12 cellular contexts compared by ENCODE assay signal in the genomic region with DNA sequence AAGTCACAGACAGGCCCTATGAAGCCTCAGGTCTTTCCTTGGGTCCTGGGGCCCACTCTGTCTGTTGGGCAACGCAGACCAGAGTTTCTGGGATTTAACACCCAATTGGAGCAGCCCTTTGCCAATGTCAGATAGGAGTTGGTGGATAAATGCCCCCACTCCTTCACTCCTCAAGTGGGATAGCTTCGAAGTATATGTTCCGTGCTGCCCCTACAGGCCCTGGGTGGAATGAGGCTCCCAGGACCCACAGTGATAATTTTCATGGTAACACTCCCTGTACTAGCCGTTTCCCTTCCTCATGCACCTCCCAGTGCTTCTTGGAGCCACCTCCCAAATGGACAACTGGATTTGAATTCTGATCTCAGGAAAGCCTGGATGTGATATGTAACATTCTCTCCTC.
A peak's percentile ranks its signal among the peaks of the same experiment; 100 is the strongest.
DNase-seq lines count a peak whose midpoint lies in the region; TF ChIP-seq lines count a peak whose summit lies in the region.
"Had no signal": no experiment of that assay in that cellular context is flagged by ENCODE, and none has a peak within 500 bp of the region (broad histone marks: within the 10 kb centered on the region; RNA-seq: fewer than 3 reads in every experiment).

No MANE protein-coding gene starts in this region.

- no peak for TF ChIP-seq EP300 in ovary (IDR thresholded peaks at IDR 0.05)

- H3K27ac Mint-ChIP-seq in activated naive CD4-positive, alpha-beta T cell treated with anti-CD3 and anti-CD28 coated beads for 36 hours: no peak overlapping the region
- H3K27ac Mint-ChIP-seq: brain had no signal

- H3K4me1 Mint-ChIP-seq in activated naive CD4-positive, alpha-beta T cell treated with anti-CD3 and anti-CD28 coated beads for 36 hours (ENCODE audit: low read depth): no peaks in the 10 kb centered on the region
- H3K4me1 Mint-ChIP-seq: brain had no signal

- no peaks in the 10 kb centered on the region for H3K36me3 Mint-ChIP-seq in activated naive CD4-positive, alpha-beta T cell treated with anti-CD3 and anti-CD28 coated beads for 36 hours (ENCODE audit: low read depth)
- H3K36me3 Mint-ChIP-seq: brain had no signal

- DNase-seq in DMS53 (lab: John Stamatoyannopoulos, UW) (peak; percentile 36), DMS53 treated with DMSO at 0.1 percent for 48 hours (lab: John Stamatoyannopoulos, UW; ENCODE audit: unreplicated experiment) (no peak), HuH-7 (ENCODE audit: low spot score) (peak; percentile 66), kidney epithelial cell (ENCODE audit: low read depth) (no peak), ovary (no peak), caudate nucleus (lab: John Stamatoyannopoulos, UW) (no peak)
- DNase-seq in activated naive CD4-positive, alpha-beta T cell treated with anti-CD3 and anti-CD28 coated beads for 36 hours: no peak
- DNase-seq: activated CD4-positive, alpha-beta T cell treated with anti-CD3 and anti-CD28 coated beads for 4 hours; MM.1S; NCI-H774 had no signal

- CTCF ChIA-PET in activated naive CD4-positive, alpha-beta T cell treated with anti-CD3 and anti-CD28 coated beads for 36 hours (lab: Charles Lee): no interaction called here

- H3K27ac ChIP-seq in VCaP: no peak overlapping the region
- no peak overlapping the region for H3K27ac ChIP-seq in ovary
- no peak overlapping the region for H3K27ac ChIP-seq in caudate nucleus (ENCODE audit: low read depth, low read length)

- TF ChIP-seq POLR2A in ovary (IDR thresholded peaks at IDR 0.05): no peak

- H3K36me3 ChIP-seq in kidney epithelial cell (ENCODE audit: control insufficient read depth, insufficient read depth, low read length) (no peaks in the 10 kb centered on the region), ovary (no peaks in the 10 kb centered on the region)

- no peak overlapping the region for H3K4me3 ChIP-seq in kidney epithelial cell (ENCODE audit: low read depth, low read length)
- H3K4me3 ChIP-seq in ovary: no peak overlapping the region

- H3K9me3 ChIP-seq in ovary: no peaks in the 10 kb centered on the region

- TF ChIP-seq CTCF in VCaP (conservative IDR thresholded peaks at IDR 0.05) (peak; percentile 56; the same call in 1 of the 2 replicates), kidney epithelial cell (IDR thresholded peaks at IDR 0.05; ENCODE audit: insufficient read depth, low read length, poor library complexity, severe bottlenecking) (peak; percentile 17), ovary (IDR thresholded peaks at IDR 0.05) (no peak)

- H3K27me3 ChIP-seq in kidney epithelial cell (ENCODE audit: control insufficient read depth, insufficient read depth, low read length) (no peaks in the 10 kb centered on the region), ovary (no peaks in the 10 kb centered on the region)

- H3K9me3 Mint-ChIP-seq in activated naive CD4-positive, alpha-beta T cell treated with anti-CD3 and anti-CD28 coated beads for 36 hours: no peaks in the 10 kb centered on the region

- 68 to 83% (median 71%) methylated on average over 4 of the region's 4 CpGs for WGBS in ovary, 3 donors

- no peaks in the 10 kb centered on the region for H3K4me1 ChIP-seq in ovary (ENCODE audit: insufficient read depth)

- intact Hi-C loops in activated naive CD4-positive, alpha-beta T cell treated with anti-CD3 and anti-CD28 coated beads for 36 hours (cut with micrococcal nuclease): no loop called here
- intact Hi-C loops in ovary (cut with DNase I): no loop called here

- peaks cover 2% of the 10 kb centered on the region for H3K27me3 Mint-ChIP-seq in activated naive CD4-positive, alpha-beta T cell treated with anti-CD3 and anti-CD28 coated beads for 36 hours (ENCODE audit: low read depth)

- no peak overlapping the region for H3K4me3 Mint-ChIP-seq in activated naive CD4-positive, alpha-beta T cell treated with anti-CD3 and anti-CD28 coated beads for 36 hours
- H3K4me3 Mint-ChIP-seq: brain had no signal

Comparison
In these comparisons a context has a peak if more than half of its experiments do, and no peak if none do; other contexts are left out.
1. DNase-seq: peak in DMS53 (single experiment) and HuH-7 (single experiment); none in DMS53 treated with DMSO at 0.1 percent for 48 hours (single experiment), kidney epithelial cell (single experiment), activated naive CD4-positive, alpha-beta T cell treated with anti-CD3 and anti-CD28 coated beads for 36 hours (single experiment), ovary (0 of 5) and caudate nucleus (0 of 61).
2. CTCF ChIP-seq: peak in VCaP (single experiment) and kidney epithelial cell (single experiment); none in ovary (0 of 3).